In the genomic region with DNA sequence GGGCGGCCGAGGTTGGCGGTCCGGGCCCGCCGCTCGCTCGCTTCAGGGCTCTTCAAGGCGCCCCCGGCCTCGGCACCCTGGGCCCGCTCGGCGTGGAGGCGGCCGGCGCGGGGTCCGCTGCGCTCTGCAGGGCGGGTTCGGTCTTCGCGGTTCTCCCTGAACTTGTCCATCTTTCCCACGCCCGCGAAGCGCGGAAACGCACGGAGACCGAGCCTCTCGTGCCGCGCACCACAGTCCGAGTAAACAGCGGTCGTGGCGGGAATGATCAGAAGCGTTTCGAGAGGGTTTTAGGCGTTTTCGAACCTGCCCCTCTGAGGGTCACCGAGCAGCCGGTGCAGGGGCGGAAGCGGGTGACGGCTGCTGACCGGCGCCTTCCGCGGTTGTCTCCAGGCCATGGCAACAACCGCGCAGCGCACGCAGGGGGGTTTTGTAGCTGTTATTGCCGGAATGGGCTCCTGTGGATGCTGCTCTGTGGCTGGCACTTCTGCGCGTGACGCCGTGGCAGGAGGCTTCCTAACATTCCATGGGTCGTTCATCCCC, we compare ENCODE assay signal across 1 cellular context.
TF ChIP-seq lines count a peak whose summit lies in the region.

No MANE protein-coding gene starts in this region.

TF ChIP-seq in K562, 482 proteins besides CTCF, POLR2A, EP300 and RAD21 (continues in another document):
- TF ChIP-seq PHF8 (IDR thresholded peaks at IDR 0.05; ENCODE audit: borderline replicate concordance, low read length) (no peak), JUNB (CRISPR knock-in tag; conservative IDR thresholded peaks at IDR 0.05) (no peak), POLR3A (IDR thresholded peaks at IDR 0.05; ENCODE audit: borderline replicate concordance, extremely low read depth, insufficient read depth, insufficient read length) (no peak), KLF13 (tag; IDR thresholded peaks at IDR 0.05; ENCODE audit: borderline replicate concordance, low read depth) (no peak), KAT2B (IDR thresholded peaks at IDR 0.05; ENCODE audit: low read depth, low read length) (no peak), SMAD1 (IDR thresholded peaks at IDR 0.05; ENCODE audit: low read depth, low read length, partially characterized antibody) (no peak), MTA1 (IDR thresholded peaks at IDR 0.05; ENCODE audit: borderline replicate concordance) (no peak), L3MBTL2 (IDR thresholded peaks at IDR 0.05) (no peak; the same call in 1 of the 2 replicates), PCBP1 (IDR thresholded peaks at IDR 0.05; ENCODE audit: low read depth, low read length, poor library complexity, severe bottlenecking) (no peak), SMAD3 (CRISPR knock-in tag; conservative IDR thresholded peaks at IDR 0.05) (no peak), SP1 (CRISPR knock-in tag; IDR thresholded peaks at IDR 0.05) (no peak), ETV1 (tag; conservative IDR thresholded peaks at IDR 0.05; ENCODE audit: low read depth) (no peak; the same call in 1 of the 2 replicates), BRCA1 (IDR thresholded peaks at IDR 0.05) (no peak), BRCA1 (CRISPR knock-in tag; IDR thresholded peaks at IDR 0.05) (no peak), JUN (IDR thresholded peaks at IDR 0.05; ENCODE audit: borderline replicate concordance, low read depth, low read length) (no peak), JUN (CRISPR knock-in tag; IDR thresholded peaks at IDR 0.05; ENCODE audit: borderline replicate concordance) (no peak), ZNF175 (CRISPR knock-in tag; IDR thresholded peaks at IDR 0.05; ENCODE audit: low read depth) (no peak), SAFB2 (IDR thresholded peaks at IDR 0.05; ENCODE audit: borderline replicate concordance, low read depth, low read length, severe bottlenecking) (no peak), FOXJ3 (CRISPR knock-in tag; IDR thresholded peaks at IDR 0.05) (no peak), ESRRB (CRISPR knock-in tag; IDR thresholded peaks at IDR 0.05; ENCODE audit: borderline replicate concordance) (no peak), GATAD2B (IDR thresholded peaks at IDR 0.05; ENCODE audit: borderline replicate concordance) (no peak; the same call in 1 of the 2 replicates), SRSF9 (IDR thresholded peaks at IDR 0.05; ENCODE audit: borderline replicate concordance, low read depth, low read length) (no peak), ZNF766 (CRISPR knock-in tag; conservative IDR thresholded peaks at IDR 0.05) (no peak), ARID1B (IDR thresholded peaks at IDR 0.05) (no peak), SLC30A9 (CRISPR knock-in tag; IDR thresholded peaks at IDR 0.05) (no peak), IRF2 (CRISPR knock-in tag; IDR thresholded peaks at IDR 0.05) (no peak), ZNF263 (CRISPR knock-in tag; IDR thresholded peaks at IDR 0.05; ENCODE audit: borderline replicate concordance) (peak; percentile 9; the same call in 1 of the 2 replicates), ATF1 (CRISPR knock-in tag; IDR thresholded peaks at IDR 0.05) (no peak), ATF1 (tag; IDR thresholded peaks at IDR 0.05) (no peak), TAF15 (IDR thresholded peaks at IDR 0.05; ENCODE audit: low read depth, low read length) (no peak), ZNF274 (IDR thresholded peaks at IDR 0.05; ENCODE audit: borderline replicate concordance, low read depth, low read length) (no peak), ZBED1 (IDR thresholded peaks at IDR 0.05) (no peak), ZBTB1 (CRISPR knock-in tag; IDR thresholded peaks at IDR 0.05; ENCODE audit: borderline replicate concordance, low read depth) (no peak), ZNF3 (CRISPR knock-in tag; IDR thresholded peaks at IDR 0.05) (no peak), SIX5 (IDR thresholded peaks at IDR 0.05; ENCODE audit: borderline replicate concordance in 1 of 2, insufficient read depth in 1 of 2, low read depth in 1 of 2, low read length in 2 of 2) (no peak)
- TF ChIP-seq, protein P1, sequence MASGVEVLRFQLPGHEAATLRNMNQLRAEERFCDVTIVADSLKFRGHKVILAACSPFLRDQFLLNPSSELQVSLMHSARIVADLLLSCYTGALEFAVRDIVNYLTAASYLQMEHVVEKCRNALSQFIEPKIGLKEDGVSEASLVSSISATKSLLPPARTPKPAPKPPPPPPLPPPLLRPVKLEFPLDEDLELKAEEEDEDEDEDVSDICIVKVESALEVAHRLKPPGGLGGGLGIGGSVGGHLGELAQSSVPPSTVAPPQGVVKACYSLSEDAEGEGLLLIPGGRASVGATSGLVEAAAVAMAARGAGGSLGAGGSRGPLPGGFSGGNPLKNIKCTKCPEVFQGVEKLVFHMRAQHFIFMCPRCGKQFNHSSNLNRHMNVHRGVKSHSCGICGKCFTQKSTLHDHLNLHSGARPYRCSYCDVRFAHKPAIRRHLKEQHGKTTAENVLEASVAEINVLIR (CRISPR knock-in tag; IDR thresholded peaks at IDR 0.05): no peak
- TF ChIP-seq, protein P2, sequence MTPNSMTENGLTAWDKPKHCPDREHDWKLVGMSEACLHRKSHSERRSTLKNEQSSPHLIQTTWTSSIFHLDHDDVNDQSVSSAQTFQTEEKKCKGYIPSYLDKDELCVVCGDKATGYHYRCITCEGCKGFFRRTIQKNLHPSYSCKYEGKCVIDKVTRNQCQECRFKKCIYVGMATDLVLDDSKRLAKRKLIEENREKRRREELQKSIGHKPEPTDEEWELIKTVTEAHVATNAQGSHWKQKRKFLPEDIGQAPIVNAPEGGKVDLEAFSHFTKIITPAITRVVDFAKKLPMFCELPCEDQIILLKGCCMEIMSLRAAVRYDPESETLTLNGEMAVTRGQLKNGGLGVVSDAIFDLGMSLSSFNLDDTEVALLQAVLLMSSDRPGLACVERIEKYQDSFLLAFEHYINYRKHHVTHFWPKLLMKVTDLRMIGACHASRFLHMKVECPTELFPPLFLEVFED (CRISPR knock-in tag; conservative IDR thresholded peaks at IDR 0.05): no peak
- TF ChIP-seq, protein P3, sequence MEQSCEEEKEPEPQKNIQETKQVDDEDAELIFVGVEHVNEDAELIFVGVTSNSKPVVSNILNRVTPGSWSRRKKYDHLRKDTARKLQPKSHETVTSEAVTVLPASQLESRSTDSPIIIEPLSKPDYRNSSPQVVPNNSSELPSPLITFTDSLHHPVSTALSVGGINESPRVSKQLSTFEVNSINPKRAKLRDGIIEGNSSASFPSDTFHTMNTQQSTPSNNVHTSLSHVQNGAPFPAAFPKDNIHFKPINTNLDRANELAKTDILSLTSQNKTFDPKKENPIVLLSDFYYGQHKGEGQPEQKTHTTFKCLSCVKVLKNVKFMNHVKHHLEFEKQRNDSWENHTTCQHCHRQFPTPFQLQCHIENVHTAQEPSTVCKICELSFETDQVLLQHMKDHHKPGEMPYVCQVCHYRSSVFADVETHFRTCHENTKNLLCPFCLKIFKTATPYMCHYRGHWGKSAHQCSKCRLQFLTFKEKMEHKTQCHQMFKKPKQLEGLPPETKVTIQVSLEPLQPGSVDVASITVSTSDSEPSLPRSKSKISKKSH (CRISPR knock-in tag; IDR thresholded peaks at IDR 0.05): no peak
- TF ChIP-seq, protein P4, sequence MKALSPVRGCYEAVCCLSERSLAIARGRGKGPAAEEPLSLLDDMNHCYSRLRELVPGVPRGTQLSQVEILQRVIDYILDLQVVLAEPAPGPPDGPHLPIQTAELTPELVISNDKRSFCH (CRISPR knock-in tag; IDR thresholded peaks at IDR 0.05): no peak
- TF ChIP-seq, protein P4 (tag; IDR thresholded peaks at IDR 0.05): 0 out of 2 replicates have a peak, but pooled peaks have one; percentile 20
- TF ChIP-seq, protein P5, sequence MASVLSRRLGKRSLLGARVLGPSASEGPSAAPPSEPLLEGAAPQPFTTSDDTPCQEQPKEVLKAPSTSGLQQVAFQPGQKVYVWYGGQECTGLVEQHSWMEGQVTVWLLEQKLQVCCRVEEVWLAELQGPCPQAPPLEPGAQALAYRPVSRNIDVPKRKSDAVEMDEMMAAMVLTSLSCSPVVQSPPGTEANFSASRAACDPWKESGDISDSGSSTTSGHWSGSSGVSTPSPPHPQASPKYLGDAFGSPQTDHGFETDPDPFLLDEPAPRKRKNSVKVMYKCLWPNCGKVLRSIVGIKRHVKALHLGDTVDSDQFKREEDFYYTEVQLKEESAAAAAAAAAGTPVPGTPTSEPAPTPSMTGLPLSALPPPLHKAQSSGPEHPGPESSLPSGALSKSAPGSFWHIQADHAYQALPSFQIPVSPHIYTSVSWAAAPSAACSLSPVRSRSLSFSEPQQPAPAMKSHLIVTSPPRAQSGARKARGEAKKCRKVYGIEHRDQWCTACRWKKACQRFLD (CRISPR knock-in tag; IDR thresholded peaks at IDR 0.05): no peak
- TF ChIP-seq, protein P6, sequence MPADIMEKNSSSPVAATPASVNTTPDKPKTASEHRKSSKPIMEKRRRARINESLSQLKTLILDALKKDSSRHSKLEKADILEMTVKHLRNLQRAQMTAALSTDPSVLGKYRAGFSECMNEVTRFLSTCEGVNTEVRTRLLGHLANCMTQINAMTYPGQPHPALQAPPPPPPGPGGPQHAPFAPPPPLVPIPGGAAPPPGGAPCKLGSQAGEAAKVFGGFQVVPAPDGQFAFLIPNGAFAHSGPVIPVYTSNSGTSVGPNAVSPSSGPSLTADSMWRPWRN (IDR thresholded peaks at IDR 0.05; ENCODE audit: low read depth): no peak
- TF ChIP-seq, protein P7, sequence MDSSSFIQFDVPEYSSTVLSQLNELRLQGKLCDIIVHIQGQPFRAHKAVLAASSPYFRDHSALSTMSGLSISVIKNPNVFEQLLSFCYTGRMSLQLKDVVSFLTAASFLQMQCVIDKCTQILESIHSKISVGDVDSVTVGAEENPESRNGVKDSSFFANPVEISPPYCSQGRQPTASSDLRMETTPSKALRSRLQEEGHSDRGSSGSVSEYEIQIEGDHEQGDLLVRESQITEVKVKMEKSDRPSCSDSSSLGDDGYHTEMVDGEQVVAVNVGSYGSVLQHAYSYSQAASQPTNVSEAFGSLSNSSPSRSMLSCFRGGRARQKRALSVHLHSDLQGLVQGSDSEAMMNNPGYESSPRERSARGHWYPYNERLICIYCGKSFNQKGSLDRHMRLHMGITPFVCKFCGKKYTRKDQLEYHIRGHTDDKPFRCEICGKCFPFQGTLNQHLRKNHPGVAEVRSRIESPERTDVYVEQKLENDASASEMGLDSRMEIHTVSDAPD (CRISPR knock-in tag; IDR thresholded peaks at IDR 0.05): no peak
- TF ChIP-seq, protein P8, sequence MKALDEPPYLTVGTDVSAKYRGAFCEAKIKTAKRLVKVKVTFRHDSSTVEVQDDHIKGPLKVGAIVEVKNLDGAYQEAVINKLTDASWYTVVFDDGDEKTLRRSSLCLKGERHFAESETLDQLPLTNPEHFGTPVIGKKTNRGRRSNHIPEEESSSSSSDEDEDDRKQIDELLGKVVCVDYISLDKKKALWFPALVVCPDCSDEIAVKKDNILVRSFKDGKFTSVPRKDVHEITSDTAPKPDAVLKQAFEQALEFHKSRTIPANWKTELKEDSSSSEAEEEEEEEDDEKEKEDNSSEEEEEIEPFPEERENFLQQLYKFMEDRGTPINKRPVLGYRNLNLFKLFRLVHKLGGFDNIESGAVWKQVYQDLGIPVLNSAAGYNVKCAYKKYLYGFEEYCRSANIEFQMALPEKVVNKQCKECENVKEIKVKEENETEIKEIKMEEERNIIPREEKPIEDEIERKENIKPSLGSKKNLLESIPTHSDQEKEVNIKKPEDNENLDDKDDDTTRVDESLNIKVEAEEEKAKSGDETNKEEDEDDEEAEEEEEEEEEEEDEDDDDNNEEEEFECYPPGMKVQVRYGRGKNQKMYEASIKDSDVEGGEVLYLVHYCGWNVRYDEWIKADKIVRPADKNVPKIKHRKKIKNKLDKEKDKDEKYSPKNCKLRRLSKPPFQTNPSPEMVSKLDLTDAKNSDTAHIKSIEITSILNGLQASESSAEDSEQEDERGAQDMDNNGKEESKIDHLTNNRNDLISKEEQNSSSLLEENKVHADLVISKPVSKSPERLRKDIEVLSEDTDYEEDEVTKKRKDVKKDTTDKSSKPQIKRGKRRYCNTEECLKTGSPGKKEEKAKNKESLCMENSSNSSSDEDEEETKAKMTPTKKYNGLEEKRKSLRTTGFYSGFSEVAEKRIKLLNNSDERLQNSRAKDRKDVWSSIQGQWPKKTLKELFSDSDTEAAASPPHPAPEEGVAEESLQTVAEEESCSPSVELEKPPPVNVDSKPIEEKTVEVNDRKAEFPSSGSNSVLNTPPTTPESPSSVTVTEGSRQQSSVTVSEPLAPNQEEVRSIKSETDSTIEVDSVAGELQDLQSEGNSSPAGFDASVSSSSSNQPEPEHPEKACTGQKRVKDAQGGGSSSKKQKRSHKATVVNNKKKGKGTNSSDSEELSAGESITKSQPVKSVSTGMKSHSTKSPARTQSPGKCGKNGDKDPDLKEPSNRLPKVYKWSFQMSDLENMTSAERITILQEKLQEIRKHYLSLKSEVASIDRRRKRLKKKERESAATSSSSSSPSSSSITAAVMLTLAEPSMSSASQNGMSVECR (CRISPR knock-in tag; IDR thresholded peaks at IDR 0.05): 0 out of 2 replicates have a peak, but pooled peaks have one; percentile 5
- TF ChIP-seq, protein P9, sequence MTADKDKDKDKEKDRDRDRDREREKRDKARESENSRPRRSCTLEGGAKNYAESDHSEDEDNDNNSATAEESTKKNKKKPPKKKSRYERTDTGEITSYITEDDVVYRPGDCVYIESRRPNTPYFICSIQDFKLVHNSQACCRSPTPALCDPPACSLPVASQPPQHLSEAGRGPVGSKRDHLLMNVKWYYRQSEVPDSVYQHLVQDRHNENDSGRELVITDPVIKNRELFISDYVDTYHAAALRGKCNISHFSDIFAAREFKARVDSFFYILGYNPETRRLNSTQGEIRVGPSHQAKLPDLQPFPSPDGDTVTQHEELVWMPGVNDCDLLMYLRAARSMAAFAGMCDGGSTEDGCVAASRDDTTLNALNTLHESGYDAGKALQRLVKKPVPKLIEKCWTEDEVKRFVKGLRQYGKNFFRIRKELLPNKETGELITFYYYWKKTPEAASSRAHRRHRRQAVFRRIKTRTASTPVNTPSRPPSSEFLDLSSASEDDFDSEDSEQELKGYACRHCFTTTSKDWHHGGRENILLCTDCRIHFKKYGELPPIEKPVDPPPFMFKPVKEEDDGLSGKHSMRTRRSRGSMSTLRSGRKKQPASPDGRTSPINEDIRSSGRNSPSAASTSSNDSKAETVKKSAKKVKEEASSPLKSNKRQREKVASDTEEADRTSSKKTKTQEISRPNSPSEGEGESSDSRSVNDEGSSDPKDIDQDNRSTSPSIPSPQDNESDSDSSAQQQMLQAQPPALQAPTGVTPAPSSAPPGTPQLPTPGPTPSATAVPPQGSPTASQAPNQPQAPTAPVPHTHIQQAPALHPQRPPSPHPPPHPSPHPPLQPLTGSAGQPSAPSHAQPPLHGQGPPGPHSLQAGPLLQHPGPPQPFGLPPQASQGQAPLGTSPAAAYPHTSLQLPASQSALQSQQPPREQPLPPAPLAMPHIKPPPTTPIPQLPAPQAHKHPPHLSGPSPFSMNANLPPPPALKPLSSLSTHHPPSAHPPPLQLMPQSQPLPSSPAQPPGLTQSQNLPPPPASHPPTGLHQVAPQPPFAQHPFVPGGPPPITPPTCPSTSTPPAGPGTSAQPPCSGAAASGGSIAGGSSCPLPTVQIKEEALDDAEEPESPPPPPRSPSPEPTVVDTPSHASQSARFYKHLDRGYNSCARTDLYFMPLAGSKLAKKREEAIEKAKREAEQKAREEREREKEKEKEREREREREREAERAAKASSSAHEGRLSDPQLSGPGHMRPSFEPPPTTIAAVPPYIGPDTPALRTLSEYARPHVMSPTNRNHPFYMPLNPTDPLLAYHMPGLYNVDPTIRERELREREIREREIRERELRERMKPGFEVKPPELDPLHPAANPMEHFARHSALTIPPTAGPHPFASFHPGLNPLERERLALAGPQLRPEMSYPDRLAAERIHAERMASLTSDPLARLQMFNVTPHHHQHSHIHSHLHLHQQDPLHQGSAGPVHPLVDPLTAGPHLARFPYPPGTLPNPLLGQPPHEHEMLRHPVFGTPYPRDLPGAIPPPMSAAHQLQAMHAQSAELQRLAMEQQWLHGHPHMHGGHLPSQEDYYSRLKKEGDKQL (CRISPR knock-in tag; IDR thresholded peaks at IDR 0.05; ENCODE audit: borderline replicate concordance): no peak
